ENCODE assay signal across 15 cellular contexts in genomic region chr1:36304521-36304920, GRCh38. TPM values are rescaled to one million over a fixed set of nuclear protein-coding genes. Genes with fewer than 3 reads are reported as not detected.
DNase-seq lines count a peak whose midpoint lies in the region; ATAC-seq and TF ChIP-seq lines count a peak whose summit lies in the region.
"Had no signal": no experiment of that assay in that cellular context is flagged by ENCODE, and none has a peak within 500 bp of the region (broad histone marks: within the 10 kb centered on the region; RNA-seq: fewer than 3 reads in every experiment).

No MANE protein-coding gene starts in this region.

- H3K27me3 ChIP-seq in HCT116 (ENCODE audit: insufficient read depth, low read length): no peaks in the 10 kb centered on the region
- H3K27me3 ChIP-seq: BLaER1 had no signal

- no peak overlapping the region for H3K4me3 ChIP-seq in HCT116 (replicated peaks in 1 of 2; ENCODE audit: low read depth in 1 of 2, low read length in 2 of 2)
- H3K4me3 ChIP-seq: BLaER1, mucosa of descending colon had no signal

- ATAC-seq in HCT116: no peak
- ATAC-seq: mucosa of descending colon had no signal

- peaks cover 12 to 35% of the 10 kb centered on the region in 2 experiments for H3K4me1 ChIP-seq in HCT116 (ENCODE audit: control insufficient read depth in 1 of 2, insufficient read depth in 2 of 2, low read length in 2 of 2)

- H4K20me1 ChIP-seq in HCT116 (ENCODE audit: insufficient read depth): no peaks in the 10 kb centered on the region

- POLR2A ChIA-PET in HCT116 (lab: Charles Lee): no interaction called here

- CTCF ChIA-PET in HCT116 (lab: Charles Lee): no interaction called here

- peaks cover 39 to 40% of the 10 kb centered on the region in 2 experiments for H3K36me3 ChIP-seq in HCT116 (ENCODE audit: control insufficient read depth in 1 of 2, insufficient read depth in 2 of 2, low read length in 2 of 2)

- peak overlapping the region; percentile 24; the same call in 1 of the 2 replicates for H3K27ac ChIP-seq in HCT116 (ENCODE audit: low read depth, low read length)
- H3K27ac ChIP-seq: BLaER1 had no signal

- peaks cover 22% of the 10 kb centered on the region; the same call in 1 of the 2 replicates for H3K79me2 ChIP-seq in HCT116 (ENCODE audit: insufficient read depth, low read length)

- peak; percentile 88 for DNase-seq in CD1c-positive myeloid dendritic cell (ENCODE audit: extremely low spot score)
- no peak for DNase-seq in HCT116 (ENCODE audit: low read depth, low spot score)
- DNase-seq in UCSD-AML1 (lab: John Stamatoyannopoulos, UW; ENCODE audit: unreplicated experiment): peak; percentile 30
- DNase-seq in medulla oblongata (ENCODE audit: extremely low spot score): peak; percentile 51
- no peak for DNase-seq in islet precursor cell
- DNase-seq in 8988T: no peak
- DNase-seq in NCI-H526 treated with DMSO at 0.1 percent for 48 hours (lab: John Stamatoyannopoulos, UW): no peak
- DNase-seq: amygdala, DMS79, HFFc6, NCI-H2029 treated with DMSO at 0.1 percent for 48 hours, NCI-H526, SHP77 had no signal

- TF ChIP-seq RAD21 in HCT116 (IDR thresholded peaks at IDR 0.05; ENCODE audit: low read depth): no peak

- no peak overlapping the region for H2AFZ ChIP-seq in HCT116 (ENCODE audit: low read depth, low read length, poor library complexity, severe bottlenecking)

- H3K4me2 ChIP-seq in HCT116 (ENCODE audit: low read length): no peak overlapping the region
- H3K4me2 ChIP-seq: BLaER1 had no signal

- H3K9ac ChIP-seq in HCT116 (ENCODE audit: low read length): no peak overlapping the region
- H3K9ac ChIP-seq: BLaER1 had no signal

- TSS peak; percentile 57 for BruUV-seq in HCT116 (replicated peaks; lab: Mats Ljungman, UMichigan)

- RAD21 ChIA-PET in HCT116 (lab: Charles Lee; ENCODE audit: low non-redundant PET in 1 of 2, low total read pairs in 2 of 2, uncharacterized antibody in 2 of 2, unreplicated experiment in 2 of 2): no interaction called here

- intact Hi-C loops in HCT116 (cut with micrococcal nuclease): no loop called here

- no peaks in the 10 kb centered on the region for H3K9me2 ChIP-seq in HCT116 (ENCODE audit: insufficient read depth)

- TF ChIP-seq POLR2A in HCT116 (IDR thresholded peaks at IDR 0.05; ENCODE audit: borderline replicate concordance, extremely low read depth, insufficient read depth, insufficient read length): no peak

- H3K9me3 ChIP-seq in HCT116 (ENCODE audit: control insufficient read depth in 1 of 2, insufficient read depth in 1 of 2, low read depth in 1 of 2, low read length in 2 of 2): no peaks in the 10 kb centered on the region
- H3K9me3 ChIP-seq: BLaER1, mucosa of descending colon had no signal

- no peak for TF ChIP-seq CTCF in HCT116 (IDR thresholded peaks at IDR 0.05 in 2 of 3, conservative IDR thresholded peaks at IDR 0.05 in 1 of 3; ENCODE audit: borderline replicate concordance in 1 of 3, insufficient read depth in 1 of 3, low read depth in 2 of 3, low read length in 2 of 3)

TF ChIP-seq in HCT116, 20 proteins besides CTCF, POLR2A, EP300 and RAD21:
- no peak for TF ChIP-seq POLR2AphosphoS5 (IDR thresholded peaks at IDR 0.05; ENCODE audit: low read depth, low read length)
- no peak for TF ChIP-seq EZH2 (IDR thresholded peaks at IDR 0.05)
- TF ChIP-seq SIN3A (IDR thresholded peaks at IDR 0.05; ENCODE audit: low read depth): no peak
- TF ChIP-seq CEBPB (IDR thresholded peaks at IDR 0.05; ENCODE audit: low read depth): no peak

RNA-seq across cellular contexts. Expression of gene SH3D21, which starts 1.6 kb away (rescaled TPM):
- 9.3 TPM for total RNA-seq in HCT116 (2021; ENCODE audit: unreplicated experiment)
- 5.4 and 6.9 TPM in 2 replicates for polyA plus RNA-seq in HCT116 (2012)

RNA-seq across cellular contexts. Expression of gene EVA1B, which starts 18.9 kb away (rescaled TPM):
- total RNA-seq in HCT116 (2021; ENCODE audit: unreplicated experiment): 25.1 TPM
- polyA plus RNA-seq in HCT116 (2012): 31.1 and 33.3 TPM in 2 replicates

Comparison
In these comparisons a context has a peak if more than half of its experiments do, and no peak if none do; other contexts are left out.
1. DNase-seq: peak in CD1c-positive myeloid dendritic cell (single experiment), UCSD-AML1 (single experiment) and medulla oblongata (single experiment); none in HCT116 (single experiment), islet precursor cell (single experiment), 8988T (single experiment) and NCI-H526 treated with DMSO at 0.1 percent for 48 hours (single experiment).